Comparison of ENCODE assay signal across 9 cellular contexts in the genomic region with DNA sequence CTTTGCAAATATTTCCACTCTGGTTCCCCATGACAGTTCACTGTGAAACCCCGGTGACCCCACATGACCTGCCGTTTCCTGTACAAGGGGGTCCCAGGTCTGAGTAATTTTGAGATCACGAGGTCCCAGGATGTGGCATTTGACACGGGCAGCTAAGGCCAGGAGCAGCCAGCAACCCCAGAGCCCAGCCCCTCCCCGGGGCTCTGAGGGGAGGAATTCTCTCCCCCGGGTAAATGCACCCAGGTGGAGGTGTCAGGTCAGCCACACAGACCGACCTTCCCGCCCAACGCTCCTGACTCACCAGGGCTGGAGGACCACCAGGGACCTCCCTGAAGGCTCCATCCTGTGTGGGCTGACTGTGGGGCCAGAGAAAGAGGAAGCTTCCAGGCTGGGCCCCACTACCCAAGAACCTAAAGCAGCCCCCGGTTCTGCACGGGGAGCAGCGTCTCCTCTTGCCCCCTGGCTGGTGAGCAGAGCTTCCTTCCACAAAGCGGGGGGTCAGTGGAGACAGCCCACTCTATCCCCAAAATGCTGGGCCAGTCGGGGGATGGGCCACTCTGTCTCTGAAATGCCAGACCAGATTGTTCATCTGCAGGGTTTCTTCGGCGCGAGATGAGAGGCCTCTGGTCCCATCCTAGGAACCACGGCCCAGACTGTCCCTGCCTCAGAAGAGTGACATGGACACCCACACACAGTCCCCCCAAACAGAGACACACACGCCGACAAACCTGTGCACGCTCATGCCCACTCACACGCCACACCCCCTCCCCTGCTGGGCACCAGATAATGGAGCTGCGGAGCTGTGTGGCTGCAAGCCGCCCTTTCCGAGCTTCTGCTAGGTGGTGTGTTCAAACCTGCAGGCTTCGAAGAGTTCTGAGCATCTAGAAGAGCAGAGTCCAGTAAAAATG.
DNase-seq lines count a peak whose midpoint lies in the region; ATAC-seq and TF ChIP-seq lines count a peak whose summit lies in the region.
"Had no signal": no experiment of that assay in that cellular context is flagged by ENCODE, and none has a peak within 500 bp of the region (broad histone marks: within the 10 kb centered on the region; RNA-seq: fewer than 3 reads in every experiment).

No MANE protein-coding gene starts in this region.

- H3K4me3 Mint-ChIP-seq in central memory CD8-positive, alpha-beta T cell = peak overlapping the region; percentile 11
- H3K4me3 Mint-ChIP-seq in stimulated activated naive CD8-positive, alpha-beta T cell treated with anti-CD3 and anti-CD28 coated beads, Interleukin-15, amount 100 ng/mL, for 72 hours = peak overlapping the region; percentile 78 to 80

- peaks cover 27% of the 10 kb centered on the region for H3K4me1 Mint-ChIP-seq in central memory CD8-positive, alpha-beta T cell
- peaks cover 59% of the 10 kb centered on the region for H3K4me1 Mint-ChIP-seq in stimulated activated naive CD8-positive, alpha-beta T cell treated with anti-CD3 and anti-CD28 coated beads, Interleukin-15, amount 100 ng/mL, for 72 hours

- no peak overlapping the region for H3K4me3 ChIP-seq in foreskin fibroblast (ENCODE audit: low read depth in 1 of 2, low read length in 2 of 2)
- H3K4me3 ChIP-seq: SK-N-MC had no signal

- peaks cover 6% of the 10 kb centered on the region for H3K36me3 Mint-ChIP-seq in central memory CD8-positive, alpha-beta T cell (ENCODE audit: insufficient read depth)

- peak; percentile 45 for DNase-seq in activated T-cell treated with anti-CD3 and anti-CD28 coated beads for 48 hours (ENCODE audit: low read depth)
- DNase-seq in activated T-cell treated with anti-CD3 and anti-CD28 coated beads for 4 hours = no peak
- DNase-seq in MV-4-11 (lab: John Stamatoyannopoulos, UW) = peak; percentile 34
- DNase-seq in central memory CD8-positive, alpha-beta T cell (ENCODE audit: low spot score in 2 of 2) = no peak
- DNase-seq in stimulated activated naive CD8-positive, alpha-beta T cell treated with anti-CD3 and anti-CD28 coated beads, Interleukin-15, amount 100 ng/mL, for 72 hours = peak; percentile 59 to 82
- DNase-seq in NCI-H2029 (lab: John Stamatoyannopoulos, UW) = no peak
- no peak for DNase-seq in foreskin fibroblast

- no peak for TF ChIP-seq CTCF in foreskin fibroblast (IDR thresholded peaks at IDR 0.05; ENCODE audit: low read depth, low read length)

- no peaks in the 10 kb centered on the region for H3K27me3 Mint-ChIP-seq in central memory CD8-positive, alpha-beta T cell
- no peaks in the 10 kb centered on the region for H3K27me3 Mint-ChIP-seq in stimulated activated naive CD8-positive, alpha-beta T cell treated with anti-CD3 and anti-CD28 coated beads, Interleukin-15, amount 100 ng/mL, for 72 hours

- peak; percentile 21 for ATAC-seq in central memory CD8-positive, alpha-beta T cell (replicated peaks; ENCODE audit: extremely low read depth, poor library complexity, severe bottlenecking)
- peak; percentile 84 for ATAC-seq in stimulated activated naive CD8-positive, alpha-beta T cell treated with anti-CD3 and anti-CD28 coated beads, Interleukin-15, amount 100 ng/mL, for 72 hours
- ATAC-seq in GM18868 (IDR thresholded peaks at IDR 0.05; ENCODE audit: unreplicated experiment) = no peak

- no peaks in the 10 kb centered on the region for H3K9me3 Mint-ChIP-seq in central memory CD8-positive, alpha-beta T cell
- no peaks in the 10 kb centered on the region for H3K9me3 Mint-ChIP-seq in stimulated activated naive CD8-positive, alpha-beta T cell treated with anti-CD3 and anti-CD28 coated beads, Interleukin-15, amount 100 ng/mL, for 72 hours

- H3K27ac Mint-ChIP-seq in central memory CD8-positive, alpha-beta T cell (ENCODE audit: low read depth) = peak overlapping the region; percentile 68
- peak overlapping the region; percentile 95 to 96 for H3K27ac Mint-ChIP-seq in stimulated activated naive CD8-positive, alpha-beta T cell treated with anti-CD3 and anti-CD28 coated beads, Interleukin-15, amount 100 ng/mL, for 72 hours

Comparison
In these comparisons a context has a peak if more than half of its experiments do, and no peak if none do; other contexts are left out.
1. DNase-seq: peak in activated T-cell treated with anti-CD3 and anti-CD28 coated beads for 48 hours (single experiment), MV-4-11 (single experiment) and stimulated activated naive CD8-positive, alpha-beta T cell treated with anti-CD3 and anti-CD28 coated beads, Interleukin-15, amount 100 ng/mL, for 72 hours (2 of 2); none in activated T-cell treated with anti-CD3 and anti-CD28 coated beads for 4 hours (single experiment), central memory CD8-positive, alpha-beta T cell (0 of 2), NCI-H2029 (single experiment) and foreskin fibroblast (0 of 2).